In the genomic region with DNA sequence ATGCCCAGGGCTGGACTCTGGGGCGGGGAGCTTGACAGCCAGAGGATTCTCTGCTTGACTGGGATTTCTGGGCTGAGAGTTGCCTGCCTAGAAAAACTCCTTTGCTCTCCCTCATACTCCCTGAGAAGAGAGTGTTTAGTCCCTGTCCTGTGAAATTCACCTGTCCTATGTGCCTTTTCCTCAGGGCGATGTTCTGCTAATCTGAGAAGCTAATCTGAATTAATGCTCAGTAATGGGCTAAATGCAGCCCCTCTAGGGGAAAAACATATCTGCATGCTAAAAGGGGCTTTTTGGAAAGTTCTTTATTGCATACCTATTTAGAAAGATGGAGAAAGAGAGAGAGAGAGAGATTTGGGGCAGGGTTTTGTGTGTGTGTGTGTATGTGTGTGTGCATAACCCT, we compare ENCODE assay signal across 18 cellular contexts.
DNase-seq lines count a peak whose midpoint lies in the region; TF ChIP-seq lines count a peak whose summit lies in the region.
"Had no signal": no experiment of that assay in that cellular context is flagged by ENCODE, and none has a peak within 500 bp of the region (broad histone marks: within the 10 kb centered on the region; RNA-seq: fewer than 3 reads in every experiment).

No MANE protein-coding gene starts in this region.

- H3K27me3 ChIP-seq in BE2C (no peaks in the 10 kb centered on the region), smooth muscle cell (ENCODE audit: low read depth) (peaks cover 19% of the 10 kb centered on the region)
- H3K27me3 ChIP-seq: BLaER1 had no signal

- H3K9ac ChIP-seq in smooth muscle cell (ENCODE audit: low read depth) = no peak overlapping the region
- H3K9ac ChIP-seq: BLaER1 had no signal

- H3K4me1 ChIP-seq in BE2C = peaks cover 19% of the 10 kb centered on the region
- peaks cover 3% of the 10 kb centered on the region for H3K4me1 ChIP-seq in smooth muscle cell (ENCODE audit: low read depth)
- H3K4me1 ChIP-seq: A549, BLaER1 had no signal

- 66% methylated on average over 2 of the region's 2 CpGs for WGBS in smooth muscle cell (ENCODE audit: low lambda C conversion rate)

- no peak for TF ChIP-seq CTCF in BE2C (IDR thresholded peaks at IDR 0.05; ENCODE audit: low read depth, low read length)
- TF ChIP-seq CTCF in smooth muscle cell (IDR thresholded peaks at IDR 0.05; ENCODE audit: borderline replicate concordance, insufficient read depth, poor library complexity, severe bottlenecking) = no peak

- no peak overlapping the region for H3K4me3 ChIP-seq in BE2C (ENCODE audit: low read depth, low read length)
- no peak overlapping the region for H3K4me3 ChIP-seq in smooth muscle cell
- H3K4me3 ChIP-seq: A549, BLaER1 had no signal

- H3K36me3 ChIP-seq in BE2C (no peaks in the 10 kb centered on the region), smooth muscle cell (ENCODE audit: low read depth) (no peaks in the 10 kb centered on the region)
- H3K36me3 ChIP-seq: BLaER1 had no signal

- no peak overlapping the region for H3K4me2 ChIP-seq in smooth muscle cell
- H3K4me2 ChIP-seq: A549, BLaER1 had no signal

- H3K27ac ChIP-seq in smooth muscle cell (ENCODE audit: low read depth) = no peak overlapping the region
- H3K27ac ChIP-seq: 22Rv1, A549, BLaER1 had no signal

- H2AFZ ChIP-seq in smooth muscle cell (ENCODE audit: low read depth) = no peak overlapping the region

- DNase-seq in NCI-H82 (lab: John Stamatoyannopoulos, UW) (peak; percentile 6), NCI-H82 treated with DMSO at 0.1 percent for 48 hours (lab: John Stamatoyannopoulos, UW; ENCODE audit: unreplicated experiment) (no peak), BE2C (peak; percentile 24), islet precursor cell (peak; percentile 65), middle frontal gyrus (ENCODE audit: extremely low spot score, low spot score) (no peak), smooth muscle cell (lab: John Stamatoyannopoulos, UW; ENCODE audit: unreplicated experiment) (no peak)
- DNase-seq: AML-193; C1 segment of cervical spinal cord; Calu3; CD4-positive, alpha-beta memory T cell; CD4-positive, CD25-positive, alpha-beta regulatory T cell; CD8-positive, alpha-beta memory T cell; COR-L47; DMS79 treated with DMSO at 0.1 percent for 48 hours; GF-D8 had no signal

- no peaks in the 10 kb centered on the region for H3K79me2 ChIP-seq in smooth muscle cell (ENCODE audit: low read depth)

- H3F3A ChIP-seq in smooth muscle cell (ENCODE audit: low read depth) = no peaks in the 10 kb centered on the region

- H4K20me1 ChIP-seq in smooth muscle cell (ENCODE audit: low read depth) = no peaks in the 10 kb centered on the region
- H4K20me1 ChIP-seq: BLaER1 had no signal

- H3K9me3 ChIP-seq in BE2C (no peaks in the 10 kb centered on the region), smooth muscle cell (replicated peaks; ENCODE audit: low read depth) (no peaks in the 10 kb centered on the region)
- H3K9me3 ChIP-seq: A549 had no signal

Comparison
In these comparisons a context has a peak if more than half of its experiments do, and no peak if none do; other contexts are left out.
1. DNase-seq: peak in NCI-H82 (single experiment), BE2C (single experiment) and islet precursor cell (single experiment); none in NCI-H82 treated with DMSO at 0.1 percent for 48 hours (single experiment), middle frontal gyrus (single experiment) and smooth muscle cell (single experiment).